In genomic region chr10:71247804-71248203, GRCh38 we compare ENCODE assay signal across 1 cellular context.
A peak's percentile ranks its signal among the peaks of the same experiment; 100 is the strongest.
TF ChIP-seq lines count a peak whose summit lies in the region.

No MANE protein-coding gene starts in this region.

TF ChIP-seq in K562, 482 proteins besides CTCF, POLR2A, EP300 and RAD21:
- TF ChIP-seq AFF4 (CRISPR knock-in tag; IDR thresholded peaks at IDR 0.05), result no peak
- no peak for TF ChIP-seq EZH2 (IDR thresholded peaks at IDR 0.05; ENCODE audit: borderline replicate concordance, low read depth, low read length)
- TF ChIP-seq ZNF75A (CRISPR knock-in tag; IDR thresholded peaks at IDR 0.05), result no peak
- TF ChIP-seq NRF1 (conservative IDR thresholded peaks at IDR 0.05 in 1 of 2, IDR thresholded peaks at IDR 0.05 in 1 of 2), result no peak
- no peak for TF ChIP-seq STAT5A (IDR thresholded peaks at IDR 0.05; ENCODE audit: borderline replicate concordance, low read length)
- TF ChIP-seq FOXA3 (CRISPR knock-in tag; conservative IDR thresholded peaks at IDR 0.05 in 1 of 2, IDR thresholded peaks at IDR 0.05 in 1 of 2), result no peak
- no peak for TF ChIP-seq PKNOX1 (IDR thresholded peaks at IDR 0.05)
- TF ChIP-seq LEF1 (IDR thresholded peaks at IDR 0.05), result no peak
- no peak for TF ChIP-seq PML (IDR thresholded peaks at IDR 0.05; ENCODE audit: low read length)
- no peak for TF ChIP-seq GTF2F1 (IDR thresholded peaks at IDR 0.05; ENCODE audit: low read depth, low read length)
- no peak for TF ChIP-seq SIRT6 (IDR thresholded peaks at IDR 0.05; ENCODE audit: low read depth, low read length)
- peak; percentile 96 for TF ChIP-seq RBM25 (IDR thresholded peaks at IDR 0.05; ENCODE audit: low read depth, low read length, severe bottlenecking)
- TF ChIP-seq ZNF184 (CRISPR knock-in tag; IDR thresholded peaks at IDR 0.05), result no peak
- TF ChIP-seq ZC3H8 (IDR thresholded peaks at IDR 0.05), result no peak
- TF ChIP-seq HDAC2 (IDR thresholded peaks at IDR 0.05), result peak; percentile 68; the same call in 1 of the 2 replicates
- peak in 1 of 2 experiments; percentile 59; a peak in 1 of 4 replicates for TF ChIP-seq RCOR1 (IDR thresholded peaks at IDR 0.05; ENCODE audit: borderline replicate concordance in 1 of 2, low read depth in 2 of 2, low read length in 2 of 2)
- peak; percentile 21 to 56; a peak in 3 of 4 replicates for TF ChIP-seq KDM1A (IDR thresholded peaks at IDR 0.05)
- TF ChIP-seq SIX5 (IDR thresholded peaks at IDR 0.05; ENCODE audit: borderline replicate concordance in 1 of 2, insufficient read depth in 1 of 2, low read depth in 1 of 2, low read length in 2 of 2), result no peak
- no peak for TF ChIP-seq ZNF253 (CRISPR knock-in tag; conservative IDR thresholded peaks at IDR 0.05)
- TF ChIP-seq SMARCA4 (IDR thresholded peaks at IDR 0.05), result no peak
- TF ChIP-seq TOE1 (IDR thresholded peaks at IDR 0.05; ENCODE audit: borderline replicate concordance), result no peak
- TF ChIP-seq TOE1 (CRISPR knock-in tag; IDR thresholded peaks at IDR 0.05; ENCODE audit: borderline replicate concordance, low read depth), result no peak
- TF ChIP-seq PREB (CRISPR knock-in tag; IDR thresholded peaks at IDR 0.05), result no peak
- TF ChIP-seq LARP7 (IDR thresholded peaks at IDR 0.05), result no peak
- TF ChIP-seq DDX20 (tag; IDR thresholded peaks at IDR 0.05; ENCODE audit: low read depth), result no peak
- no peak for TF ChIP-seq SP2 (IDR thresholded peaks at IDR 0.05; ENCODE audit: extremely low read depth, low read depth, low read length, poor library complexity, severe bottlenecking)
- TF ChIP-seq SPI1 (IDR thresholded peaks at IDR 0.05; ENCODE audit: borderline replicate concordance, low read depth, low read length), result no peak
- TF ChIP-seq PRMT5 (CRISPR knock-in tag; IDR thresholded peaks at IDR 0.05), result no peak
- no peak for TF ChIP-seq GTF2E2 (tag; IDR thresholded peaks at IDR 0.05)
- no peak for TF ChIP-seq CHAMP1 (IDR thresholded peaks at IDR 0.05)
- TF ChIP-seq CHD4 (IDR thresholded peaks at IDR 0.05; ENCODE audit: insufficient read depth, insufficient replicate concordance, low read depth, low read length, poor library complexity, severe bottlenecking), result peak; percentile 84
- no peak for TF ChIP-seq ZNF511 (CRISPR knock-in tag; IDR thresholded peaks at IDR 0.05)
- no peak for TF ChIP-seq ELK1 (CRISPR knock-in tag; IDR thresholded peaks at IDR 0.05)
- TF ChIP-seq ZNF212 (CRISPR knock-in tag; IDR thresholded peaks at IDR 0.05), result no peak
- TF ChIP-seq NCOR1 (IDR thresholded peaks at IDR 0.05), result no peak
- TF ChIP-seq USF1 (CRISPR knock-in tag; IDR thresholded peaks at IDR 0.05), result no peak
- peak; percentile 85 for TF ChIP-seq BCOR (IDR thresholded peaks at IDR 0.05)
- no peak for TF ChIP-seq TCFL5 (CRISPR knock-in tag; conservative IDR thresholded peaks at IDR 0.05)
- TF ChIP-seq HMBOX1 (IDR thresholded peaks at IDR 0.05), result no peak
- TF ChIP-seq ADNP (tag; IDR thresholded peaks at IDR 0.05), result peak; percentile 74
- TF ChIP-seq CCNT2 (IDR thresholded peaks at IDR 0.05; ENCODE audit: borderline replicate concordance, extremely low read depth, insufficient read length, low read depth, low read length), result no peak
- no peak for TF ChIP-seq PHTF2 (CRISPR knock-in tag; IDR thresholded peaks at IDR 0.05)
- TF ChIP-seq E2F8 (IDR thresholded peaks at IDR 0.05; ENCODE audit: low read depth, partially characterized antibody), result no peak
- TF ChIP-seq SMARCA5 (IDR thresholded peaks at IDR 0.05), result peak; percentile 64; the same call in 1 of the 2 replicates
- no peak for TF ChIP-seq CTBP1 (IDR thresholded peaks at IDR 0.05; ENCODE audit: borderline replicate concordance)
- TF ChIP-seq E2F5 (CRISPR knock-in tag; IDR thresholded peaks at IDR 0.05), result no peak
- TF ChIP-seq POLR2AphosphoS2 (IDR thresholded peaks at IDR 0.05; ENCODE audit: low read length), result no peak
- TF ChIP-seq KHSRP (IDR thresholded peaks at IDR 0.05), result no peak
TF ChIP-seq in K562: peak in this region for 8.
